In the genomic region with DNA sequence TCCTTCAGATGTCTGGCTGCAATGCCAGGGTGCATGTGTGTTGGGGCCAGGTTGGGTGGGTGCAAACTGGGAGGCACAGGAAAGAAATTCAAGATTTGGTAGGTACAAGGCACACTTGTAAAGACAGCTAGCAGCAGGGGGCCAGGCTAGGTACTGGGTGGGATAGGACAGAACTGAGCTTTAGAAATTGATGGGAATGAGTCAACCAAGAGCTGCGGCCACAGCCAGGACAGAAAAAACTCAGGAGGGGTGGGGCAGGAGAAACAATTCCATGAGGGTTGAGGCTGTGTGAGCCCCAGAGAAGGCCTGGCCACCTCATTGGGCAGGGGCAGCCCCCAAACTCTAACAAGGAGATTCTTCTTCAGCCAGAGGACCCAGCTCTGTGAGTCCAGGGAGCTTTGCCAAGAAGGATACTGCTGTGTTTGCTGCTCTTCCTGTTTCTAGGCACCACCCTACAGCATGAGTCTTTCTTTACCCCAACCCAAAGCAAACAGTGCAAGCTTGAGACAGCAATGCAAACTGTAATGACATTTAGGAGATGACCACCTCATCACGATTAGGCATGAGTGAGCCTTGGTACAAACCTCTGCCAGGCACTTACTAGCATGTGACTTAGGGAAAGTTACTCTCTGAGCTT, we compare ENCODE assay signal across 19 cellular contexts. TPM values are rescaled to one million over a fixed set of nuclear protein-coding genes. Genes with fewer than 3 reads are reported as not detected.
"Had no signal": no experiment of that assay in that cellular context is flagged by ENCODE, and none has a peak within 500 bp of the region (broad histone marks: within the 10 kb centered on the region; RNA-seq: fewer than 3 reads in every experiment).

No MANE protein-coding gene starts in this region.

- H3K4me3 ChIP-seq: cardiac muscle cell, esophagus muscularis mucosa, hepatocyte, lung, thoracic aorta had no signal

- H2AFZ ChIP-seq: hepatocyte had no signal

- H3K9me3 ChIP-seq: esophagus muscularis mucosa, thoracic aorta had no signal

- H3K27me3 ChIP-seq: hepatocyte had no signal

- H3K36me3 ChIP-seq: cardiac muscle cell, esophagus muscularis mucosa, thoracic aorta had no signal

- DNase-seq: activated B cell treated with CpG ODN at 0.5 μM for 24 hours; activated CD4-positive, alpha-beta T cell treated with anti-CD3 and anti-CD28 coated beads for 48 hours; activated CD8-positive, alpha-beta T cell treated with anti-CD3 and anti-CD28 coated beads for 36 hours; activated effector memory CD4-positive, alpha-beta T cell treated with Interleukin-2 at 50 U/mL for 16 hours; activated naive CD4-positive, alpha-beta T cell treated with anti-CD3 and anti-CD28 coated beads, Interleukin-2, amount 50 U/mL, for 16 hours; activated T-cell treated with anti-CD3 and anti-CD28 coated beads, Interleukin-2, amount 50 U/mL, for 4 hours; islet precursor cell; stimulated activated CD4-positive, alpha-beta T cell treated with anti-CD3 and anti-CD28 coated beads, Interleukin-1b, Interleukin-23, amount 100 ng/mL, for 48 hours had no signal

- H3K27ac ChIP-seq: cardiac muscle cell, esophagus muscularis mucosa, hepatocyte, thoracic aorta had no signal

- H3K4me2 ChIP-seq: hepatocyte had no signal

- ATAC-seq: activated CD8-positive, alpha-beta T cell treated with anti-CD3 and anti-CD28 coated beads for 36 hours; activated T-cell treated with anti-CD3 and anti-CD28 coated beads, Interleukin-2, amount 50 U/mL, for 4 hours had no signal

- H3K4me1 ChIP-seq: esophagus muscularis mucosa had no signal

RNA-seq across cellular contexts. Expression of a gene that starts 21.3 kb away (rescaled TPM):
- total RNA-seq: activated B cell treated with CpG ODN at 0.5 μM for 24 hours; activated CD8-positive, alpha-beta T cell treated with anti-CD3 and anti-CD28 coated beads for 36 hours; activated T-cell treated with anti-CD3 and anti-CD28 coated beads, Interleukin-2, amount 50 U/mL, for 4 hours; astrocyte; cardiac muscle cell; esophagus muscularis mucosa; hepatocyte; lung; mesothelial cell of epicardium; neural crest cell; osteocyte; thoracic aorta; urinary bladder had no signal
- polyA plus RNA-seq: adipose tissue, cardiac muscle cell, hepatocyte, lung, urinary bladder had no signal
